ENCODE assay signal across 22 cellular contexts in genomic region chr2:201856561-201856960, GRCh38. TPM values are rescaled to one million over a fixed set of nuclear protein-coding genes. Genes with fewer than 3 reads are reported as not detected.
"Had no signal": no experiment of that assay in that cellular context is flagged by ENCODE, and none has a peak within 500 bp of the region (broad histone marks: within the 10 kb centered on the region; RNA-seq: fewer than 3 reads in every experiment).

No MANE protein-coding gene starts in this region.

- ATAC-seq: left lobe of liver; naive thymus-derived CD8-positive, alpha-beta T cell; right lobe of liver had no signal

- H3K4me3 Mint-ChIP-seq: naive thymus-derived CD8-positive, alpha-beta T cell had no signal

- H3K27me3 Mint-ChIP-seq: progenitor cell of endocrine pancreas had no signal

- DNase-seq: effector CD4-positive, alpha-beta T cell; kidney; naive thymus-derived CD8-positive, alpha-beta T cell; right lobe of liver; small intestine; stimulated activated CD4-positive, alpha-beta T cell treated with anti-CD3 and anti-CD28 coated beads, Interleukin-12 subunit alpha, Interleukin-12 subunit beta, amount 100 ng/mL, for 4 hours; stimulated activated CD4-positive, alpha-beta T cell treated with anti-CD3 and anti-CD28 coated beads, Interleukin-1b, Interleukin-23, amount 100 ng/mL, for 48 hours; stimulated activated CD4-positive, alpha-beta T cell treated with anti-CD3 and anti-CD28 coated beads, Interleukin-4, amount 100 ng/mL, for 1 hour; stimulated activated CD8-positive, alpha-beta memory T cell treated with anti-CD3 and anti-CD28 coated beads, Interleukin-4, amount 100 ng/mL, for 48 hours; stimulated activated naive CD4-positive, alpha-beta T cell; stomach; thyroid gland; trophoblast cell had no signal

- H3K79me2 ChIP-seq: parathyroid adenoma had no signal

- H3K27ac ChIP-seq: neutrophil, parathyroid adenoma, right lobe of liver, stomach, thyroid gland, vagina had no signal

- H3K9me3 ChIP-seq: neutrophil, right lobe of liver, stomach, thyroid gland, vagina had no signal

- H3K36me3 Mint-ChIP-seq: naive thymus-derived CD8-positive, alpha-beta T cell had no signal

- H3K9ac ChIP-seq: parathyroid adenoma had no signal

- H2AFZ ChIP-seq: parathyroid adenoma had no signal

- FAIRE-seq: colon, frontal cortex, kidney, small intestine had no signal

- H3K4me3 ChIP-seq: dorsolateral prefrontal cortex, lung, right lobe of liver, stomach, thyroid gland, vagina had no signal

- H3K9me3 Mint-ChIP-seq: naive thymus-derived CD8-positive, alpha-beta T cell had no signal

- H3K27ac Mint-ChIP-seq: naive thymus-derived CD8-positive, alpha-beta T cell; progenitor cell of endocrine pancreas had no signal

- H3K36me3 ChIP-seq: neutrophil, right lobe of liver, stomach, thyroid gland, vagina had no signal

- H3K27me3 ChIP-seq: right lobe of liver, thyroid gland, vagina had no signal

- H3K4me1 ChIP-seq: parathyroid adenoma, right lobe of liver, thyroid gland, vagina had no signal

RNA-seq across cellular contexts. Expression of gene CDK15, which starts 50.2 kb away (rescaled TPM):
- total RNA-seq: naive thymus-derived CD8-positive, alpha-beta T cell; right lobe of liver; vagina had no signal
- polyA plus RNA-seq: naive thymus-derived CD8-positive, alpha-beta T cell had no signal
